1 cellular context compared by ENCODE assay signal in genomic region chr3:152461460-152461859, GRCh38.
TF ChIP-seq lines count a peak whose summit lies in the region.

No MANE protein-coding gene starts in this region.

TF ChIP-seq in GM23338, 12 proteins besides CTCF, POLR2A, EP300 and RAD21 (continued from another document):
- no peak for TF ChIP-seq REST (IDR thresholded peaks at IDR 0.05; ENCODE audit: unreplicated experiment)
